23 cellular contexts compared by ENCODE assay signal in the genomic region with DNA sequence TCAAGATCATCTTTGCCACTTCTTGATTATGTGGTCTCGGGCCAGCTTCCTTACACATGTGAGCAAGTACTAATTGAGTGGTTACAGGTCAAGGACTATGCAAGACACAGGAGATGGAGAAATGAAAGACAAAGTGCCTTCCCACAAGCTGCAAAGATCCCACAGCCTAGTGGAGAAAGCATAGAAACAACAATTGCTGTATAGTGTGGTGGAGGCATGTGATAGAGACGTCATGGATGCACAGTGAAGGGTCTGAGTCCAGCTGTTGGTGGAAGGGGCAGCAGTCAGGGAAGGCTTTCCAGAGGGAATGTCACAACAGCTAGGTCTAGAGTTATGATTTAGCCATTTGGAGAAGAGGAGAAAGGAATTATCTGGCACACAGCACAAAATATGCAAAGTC.
"Had no signal": no experiment of that assay in that cellular context is flagged by ENCODE, and none has a peak within 500 bp of the region (broad histone marks: within the 10 kb centered on the region; RNA-seq: fewer than 3 reads in every experiment).

No MANE protein-coding gene starts in this region.

- DNase-seq: activated CD4-positive, alpha-beta memory T cell treated with anti-CD3 and anti-CD28 coated beads, Interleukin-2, amount 10 ng/mL, durations not matched to agents 7 days and 5 days; activated CD4-positive, alpha-beta T cell treated with anti-CD3 and anti-CD28 coated beads for 36 hours; activated CD4-positive, alpha-beta T cell treated with anti-CD3 and anti-CD28 coated beads, Interleukin-2, amount 10 ng/mL, durations not matched to agents 24 days and 14 days; activated CD4-positive, CD25-positive, alpha-beta regulatory T cell; activated CD4-positive, CD25-positive, alpha-beta regulatory T cell treated with anti-CD3 and anti-CD28 coated beads, Interleukin-2, amount 50 U/mL, for 72 hours; activated CD8-positive, alpha-beta memory T cell treated with anti-CD3 and anti-CD28 coated beads, Interleukin-2, amount 50 U/mL, for 48 hours; activated gamma-delta T cell; activated naive CD4-positive, alpha-beta T cell; activated naive CD4-positive, alpha-beta T cell treated with anti-CD3 and anti-CD28 coated beads, Interleukin-2, amount 10 ng/mL, durations not matched to agents 7 days and 5 days; activated naive CD8-positive, alpha-beta T cell treated with anti-CD3 and anti-CD28 coated beads, Interleukin-2, amount 10 ng/mL, durations not matched to agents 7 days and 5 days; activated T-cell treated with anti-CD3 and anti-CD28 coated beads for 4 hours; activated T-cell treated with anti-CD3 and anti-CD28 coated beads, Interleukin-2, amount 50 U/mL, for 24 hours; activated T-cell treated with anti-CD3 and anti-CD28 coated beads, Interleukin-2, amount 50 U/mL, for 72 hours; central memory CD4-positive, alpha-beta T cell; cerebellar nuclear complex; colonic mucosa; effector CD8-positive, alpha-beta T cell; esophagus squamous epithelium; T-helper 2 cell had no signal

- H3K36me3 ChIP-seq: ascending aorta, breast epithelium, cardiac muscle cell, colonic mucosa, esophagus squamous epithelium had no signal

- H3K4me1 ChIP-seq: breast epithelium, colonic mucosa had no signal

- H3K27me3 ChIP-seq: ascending aorta, breast epithelium, colonic mucosa, esophagus squamous epithelium had no signal

- H3K27ac ChIP-seq: cardiac muscle cell, colonic mucosa, epithelial cell of prostate, esophagus squamous epithelium had no signal

- H3K4me3 ChIP-seq: ascending aorta, breast epithelium, cardiac muscle cell, colonic mucosa, esophagus squamous epithelium had no signal

- H3K9me3 ChIP-seq: ascending aorta, breast epithelium, colonic mucosa, esophagus squamous epithelium had no signal
